Comparison of ENCODE assay signal across 25 cellular contexts in genomic region chr4:184752496-184753275, GRCh38. TPM values are rescaled to one million over a fixed set of nuclear protein-coding genes. Genes with fewer than 3 reads are reported as not detected.
"Had no signal": no experiment of that assay in that cellular context is flagged by ENCODE, and none has a peak within 500 bp of the region (broad histone marks: within the 10 kb centered on the region; RNA-seq: fewer than 3 reads in every experiment).

No MANE protein-coding gene starts in this region.

- H3K4me2 ChIP-seq: smooth muscle cell had no signal

- DNase-seq: activated CD4-positive, alpha-beta memory T cell treated with anti-CD3 and anti-CD28 coated beads for 36 hours; activated CD4-positive, alpha-beta T cell treated with anti-CD3 and anti-CD28 coated beads, Interleukin-2, amount 10 ng/mL, durations not matched to agents 24 days and 14 days; activated CD4-positive, CD25-positive, alpha-beta regulatory T cell treated with anti-CD3 and anti-CD28 coated beads, Interleukin-2, amount 50 U/mL, for 72 hours; activated CD8-positive, alpha-beta memory T cell treated with anti-CD3 and anti-CD28 coated beads, Interleukin-2, amount 50 U/mL, for 4 hours; activated gamma-delta T cell; activated naive CD4-positive, alpha-beta T cell treated with anti-CD3 and anti-CD28 coated beads, Interleukin-2, amount 10 ng/mL, durations not matched to agents 7 days and 5 days; activated naive CD8-positive, alpha-beta T cell treated with anti-CD3 and anti-CD28 coated beads, Interleukin-2, amount 10 ng/mL, durations not matched to agents 7 days and 5 days; activated T-cell treated with anti-CD3 and anti-CD28 coated beads, Interleukin-2, amount 50 U/mL, for 24 hours; heart left ventricle; hypothalamus; immature natural killer cell; kidney; mesendoderm; retina; sigmoid colon; stimulated activated CD4-positive, alpha-beta T cell treated with anti-CD3 and anti-CD28 coated beads, Interleukin-1b, Interleukin-23, amount 100 ng/mL, for 48 hours; stimulated activated CD4-positive, alpha-beta T cell treated with anti-CD3 and anti-CD28 coated beads, Interleukin-4, amount 100 ng/mL, for 4 hours; stimulated activated naive B cell treated with anti-CD40 and anti-IgM and Interleukin-4, amounts not matched to agents 10 μg/mL and 1 μg/mL and 100 μg/mL, for 72 hours; stomach; T-helper 17 cell; T1000 had no signal

- H3K4me3 ChIP-seq: ascending aorta, heart left ventricle, lung, sigmoid colon, smooth muscle cell, stomach, tibial nerve had no signal

- ATAC-seq: T-helper 17 cell had no signal

- H3K9me3 ChIP-seq: ascending aorta, heart left ventricle, sigmoid colon, stomach, tibial nerve had no signal

- H3K27me3 ChIP-seq: ascending aorta, heart left ventricle, sigmoid colon, stomach, tibial nerve had no signal

- H3K27ac ChIP-seq: ascending aorta, sigmoid colon, stomach, tibial nerve had no signal

RNA-seq across cellular contexts. Expression of gene CENPU, which starts 18.8 kb away (rescaled TPM):
- total RNA-seq: ascending aorta had no signal
